In genomic region chr18:12911025-12911927, GRCh38 we compare ENCODE assay signal across 9 cellular contexts. TPM values are rescaled to one million over a fixed set of nuclear protein-coding genes. Genes with fewer than 3 reads are reported as not detected.
A peak's percentile ranks its signal among the peaks of the same experiment; 100 is the strongest.
DNase-seq lines count a peak whose midpoint lies in the region; ATAC-seq, FAIRE-seq and TF ChIP-seq lines count a peak whose summit lies in the region.
"Had no signal": no experiment of that assay in that cellular context is flagged by ENCODE, and none has a peak within 500 bp of the region (broad histone marks: within the 10 kb centered on the region; RNA-seq: fewer than 3 reads in every experiment).

No MANE protein-coding gene starts in this region.

- peak overlapping the region; percentile 30 for H3K27ac Mint-ChIP-seq in activated CD8-positive, alpha-beta T cell treated with anti-CD3 and anti-CD28 coated beads, Interleukin-2, amount 10 ng/mL, durations not matched to agents 7 days and 5 days

- peak; percentile 63 for DNase-seq in GM06990 (ENCODE audit: extremely low read depth, insufficient read length)
- peak; percentile 62 for DNase-seq in activated CD8-positive, alpha-beta T cell treated with anti-CD3 and anti-CD28 coated beads, Interleukin-2, amount 10 ng/mL, durations not matched to agents 7 days and 5 days
- peak; percentile 30 to 54 for DNase-seq in psoas muscle
- peak; percentile 45 for DNase-seq in ureter (ENCODE audit: low spot score)
- DNase-seq in SW480 (ENCODE audit: low spot score): no peak
- no peak for DNase-seq in H54 (ENCODE audit: insufficient read length, low spot score)
- no peak for DNase-seq in NCI-H446 treated with DMSO at 0.1 percent for 48 hours (lab: John Stamatoyannopoulos, UW)

- peaks cover 2% of the 10 kb centered on the region for H3K36me3 Mint-ChIP-seq in activated CD8-positive, alpha-beta T cell treated with anti-CD3 and anti-CD28 coated beads, Interleukin-2, amount 10 ng/mL, durations not matched to agents 7 days and 5 days (ENCODE audit: low read depth)

- CTCF ChIA-PET in activated CD8-positive, alpha-beta T cell treated with anti-CD3 and anti-CD28 coated beads, Interleukin-2, amount 10 ng/mL, durations not matched to agents 7 days and 5 days (lab: Charles Lee): interaction anchor here (0.6 to 1.3 kb wide), 2 partner anchors 20 to 80 kb away, joined by 3 to 4 read pairs; no protein-coding TSS in a partner anchor

- H3K27me3 ChIP-seq in GM06990 (replicated peaks; ENCODE audit: control insufficient read depth, insufficient read depth, low read length): peaks cover 3% of the 10 kb centered on the region
- H3K27me3 ChIP-seq in esophagus (ENCODE audit: control insufficient read depth in 1 of 2, insufficient read depth in 2 of 2, low read length in 2 of 2): no peaks in the 10 kb centered on the region
- peaks cover 0 to 35% (median 4%) of the 10 kb centered on the region in 3 donors for H3K27me3 ChIP-seq in psoas muscle (ENCODE audit: insufficient read depth in 3 of 3, low read length in 2 of 3)

- H3K4me1 ChIP-seq in esophagus (ENCODE audit: control insufficient read depth in 2 of 2, insufficient read depth in 2 of 2, low read length in 1 of 2) (peaks cover 0 to 3% of the 10 kb centered on the region in 2 donors), psoas muscle (no peaks in the 10 kb centered on the region)

- intact Hi-C loops in psoas muscle (cut with DNase I): no loop called here

- ATAC-seq in activated CD8-positive, alpha-beta T cell treated with anti-CD3 and anti-CD28 coated beads, Interleukin-2, amount 10 ng/mL, durations not matched to agents 7 days and 5 days: peak; percentile 96
- ATAC-seq in psoas muscle: peak; percentile 53 to 64 (median 56)

- peaks cover 10% of the 10 kb centered on the region for H3K4me1 Mint-ChIP-seq in activated CD8-positive, alpha-beta T cell treated with anti-CD3 and anti-CD28 coated beads, Interleukin-2, amount 10 ng/mL, durations not matched to agents 7 days and 5 days (ENCODE audit: low read depth)

- FAIRE-seq in H54 (lab: Jason Lieb, UNC): no peak

- peaks cover 4% of the 10 kb centered on the region for H3K9me3 Mint-ChIP-seq in activated CD8-positive, alpha-beta T cell treated with anti-CD3 and anti-CD28 coated beads, Interleukin-2, amount 10 ng/mL, durations not matched to agents 7 days and 5 days (ENCODE audit: insufficient read depth)

- H3K36me3 ChIP-seq in GM06990 (ENCODE audit: control insufficient read depth, insufficient read depth, low read length): no peaks in the 10 kb centered on the region
- no peaks in the 10 kb centered on the region for H3K36me3 ChIP-seq in esophagus (ENCODE audit: control insufficient read depth in 2 of 2, insufficient read depth in 2 of 2, low read length in 1 of 2)
- no peaks in the 10 kb centered on the region for H3K36me3 ChIP-seq in psoas muscle (ENCODE audit: insufficient read depth in 1 of 2, low read depth in 1 of 2)

- H3K27me3 Mint-ChIP-seq in activated CD8-positive, alpha-beta T cell treated with anti-CD3 and anti-CD28 coated beads, Interleukin-2, amount 10 ng/mL, durations not matched to agents 7 days and 5 days (ENCODE audit: low read depth): peaks cover 8% of the 10 kb centered on the region

- H3K4me3 Mint-ChIP-seq in activated CD8-positive, alpha-beta T cell treated with anti-CD3 and anti-CD28 coated beads, Interleukin-2, amount 10 ng/mL, durations not matched to agents 7 days and 5 days: peak overlapping the region; percentile 45

- peak overlapping the region; percentile 33 for H3K4me3 ChIP-seq in GM06990 (replicated peaks; ENCODE audit: low read depth, low read length)
- peak overlapping the region; percentile 3 to 17 for H3K4me3 ChIP-seq in esophagus (ENCODE audit: low read depth in 1 of 2, low read length in 2 of 2)
- H3K4me3 ChIP-seq in psoas muscle: peak overlapping the region; percentile 51

- WGBS in esophagus, 2 donors: 21 to 28% methylated on average over 63 to 75 of the region's 75 CpGs
- WGBS in psoas muscle, 3 donors: 9 to 12% (median 11%) methylated on average over 71 to 75 of the region's 75 CpGs

- TF ChIP-seq CTCF in GM06990 (IDR thresholded peaks at IDR 0.05; ENCODE audit: insufficient read depth, low read length, poor library complexity, severe bottlenecking) (no peak), psoas muscle (IDR thresholded peaks at IDR 0.05) (no peak)

- POLR2A ChIA-PET in activated CD8-positive, alpha-beta T cell treated with anti-CD3 and anti-CD28 coated beads, Interleukin-2, amount 10 ng/mL, durations not matched to agents 7 days and 5 days (lab: Charles Lee): interaction anchor here (0.6 to 1.0 kb wide), 2 partner anchors 135 to 145 kb away, joined by 3 read pairs; no protein-coding TSS in a partner anchor

- H3K27ac ChIP-seq in esophagus (ENCODE audit: low read depth in 2 of 2, low read length in 1 of 2): no peak overlapping the region
- no peak overlapping the region for H3K27ac ChIP-seq in psoas muscle
- H3K27ac ChIP-seq: VCaP had no signal

- TF ChIP-seq POLR2A in H54 (IDR thresholded peaks at IDR 0.05; ENCODE audit: low read depth, low read length): no peak

- H3K9me3 ChIP-seq in esophagus (ENCODE audit: control insufficient read depth in 2 of 2, insufficient read depth in 1 of 2, low read depth in 1 of 2, low read length in 1 of 2) (no peaks in the 10 kb centered on the region), psoas muscle (no peaks in the 10 kb centered on the region)

RNA-seq across cellular contexts. Expression of gene PTPN2, which starts 27.2 kb away (rescaled TPM):
- 10 to 100 TPM; 52.9 to 53.6 TPM for total RNA-seq in activated CD8-positive, alpha-beta T cell treated with anti-CD3 and anti-CD28 coated beads, Interleukin-2, amount 10 ng/mL, durations not matched to agents 7 days and 5 days
- polyA plus RNA-seq in esophagus (10 to 100 TPM; 18.9 to 20.7 TPM), psoas muscle (10 to 100 TPM; 12.5 to 27.0 (median 13.7) TPM)
- total RNA-seq in psoas muscle (10 to 100 TPM in 3 of 4 donors, 1 to 10 TPM in 1; 8.4 to 21.9 (median 14.5) TPM), ureter (47.8 TPM)

RNA-seq across cellular contexts. Expression of gene SEH1L, which starts 36.5 kb away (rescaled TPM):
- total RNA-seq in activated CD8-positive, alpha-beta T cell treated with anti-CD3 and anti-CD28 coated beads, Interleukin-2, amount 10 ng/mL, durations not matched to agents 7 days and 5 days: 10 to 100 TPM; 58.6 to 62.3 TPM
- 10 to 100 TPM; 19.3 to 20.0 TPM for polyA plus RNA-seq in esophagus
- total RNA-seq in psoas muscle: 10 to 100 TPM; 22.7 to 53.4 (median 36.7) TPM
- polyA plus RNA-seq in psoas muscle: 10 to 100 TPM; 33.8 to 70.9 (median 46.6) TPM
- total RNA-seq in ureter: 53.1 TPM

Comparison
In these comparisons a context has a peak if more than half of its experiments do, and no peak if none do; other contexts are left out.
1. DNase-seq: peak in GM06990 (single experiment), activated CD8-positive, alpha-beta T cell treated with anti-CD3 and anti-CD28 coated beads, Interleukin-2, amount 10 ng/mL, durations not matched to agents 7 days and 5 days (single experiment), psoas muscle (2 of 2) and ureter (single experiment); none in SW480 (single experiment), H54 (single experiment) and NCI-H446 treated with DMSO at 0.1 percent for 48 hours (single experiment).
2. Peak in every context shown above with its lines, with median percentiles within 50 percentile points of each other: H3K4me3 ChIP-seq.